Comparison of ENCODE assay signal across 16 cellular contexts in genomic region chr1:35623832-35624231, GRCh38. TPM values are rescaled to one million over a fixed set of nuclear protein-coding genes. Genes with fewer than 3 reads are reported as not detected.
DNase-seq lines count a peak whose midpoint lies in the region; ATAC-seq and TF ChIP-seq lines count a peak whose summit lies in the region.
"Had no signal": no experiment of that assay in that cellular context is flagged by ENCODE, and none has a peak within 500 bp of the region (broad histone marks: within the 10 kb centered on the region; RNA-seq: fewer than 3 reads in every experiment).

No MANE protein-coding gene starts in this region.

- H3K4me2 ChIP-seq in BLaER1 treated with 17β-estradiol and CSF1 and Interleukin-3, amounts not matched to agents 10 nM and 100 nM, result peak overlapping the region in 6 of 11 experiments; percentile 0 to 33 (median 17); a peak in 5 of 22 replicates

- peaks cover 37 to 97% (median 77%) of the 10 kb centered on the region in 11 experiments; a peak in 21 of 22 replicates for H4K20me1 ChIP-seq in BLaER1 treated with 17β-estradiol and CSF1 and Interleukin-3, amounts not matched to agents 10 nM and 100 nM

- H3K9me3 Mint-ChIP-seq in WTC11, result no peaks in the 10 kb centered on the region
- H3K9me3 Mint-ChIP-seq in stimulated activated memory B cell treated with anti-CD40 and anti-IgM and Interleukin-4, amounts not matched to agents 10 μg/mL and 1 μg/mL and 100 μg/mL, for 72 hours, result no peaks in the 10 kb centered on the region
- H3K9me3 Mint-ChIP-seq: CD4-positive, alpha-beta memory T cell had no signal

- CTCF ChIA-PET in HEK293 (lab: Yijun Ruan, JAX) (interaction anchor here (0.9 kb wide), 1 partner anchor 172 kb away, joined by 3 read pairs; no protein-coding TSS in a partner anchor), WTC11 (lab: Charles Lee) (interaction anchor here (1.5 to 2.2 kb wide), 4 partner anchors 59 to 145 kb away, joined by 5 to 9 read pairs (median 7); partner anchors contain the start of gene CLSPN)

- POLR2A ChIA-PET in HEK293 (lab: Yijun Ruan, JAX), result interaction anchor here (0.6 kb wide), 1 partner anchor 34 kb away, joined by 3 read pairs; no protein-coding TSS in a partner anchor
- POLR2A ChIA-PET in WTC11 (lab: Charles Lee), result interaction anchor here (1.2 kb wide), 1 partner anchor 79 kb away, joined by 3 read pairs; no protein-coding TSS in a partner anchor

- DNase-seq in WTC11 (ENCODE audit: low spot score), result no peak
- DNase-seq in stimulated activated CD4-positive, alpha-beta T cell treated with anti-CD3 and anti-CD28 coated beads, Interleukin-4, amount 100 ng/mL, for 24 hours, result no peak
- DNase-seq: C1 segment of cervical spinal cord; Calu3; CD4-positive, alpha-beta memory T cell; COR-L47; DMS79 treated with DMSO at 0.1 percent for 48 hours; GF-D8; H7 had no signal

- H3K9ac ChIP-seq in BLaER1 treated with 17β-estradiol and CSF1 and Interleukin-3, amounts not matched to agents 10 nM and 100 nM, result 0 out of 22 replicates have a peak overlapping the region, but pooled peaks of 1 of the 11 experiments have one; percentile 16

- peaks cover 76 to 99% (median 95%) of the 10 kb centered on the region in 11 experiments for H3K36me3 ChIP-seq in BLaER1 treated with 17β-estradiol and CSF1 and Interleukin-3, amounts not matched to agents 10 nM and 100 nM
- peaks cover 7 to 73% of the 10 kb centered on the region in 2 experiments; a peak in 2 of 3 replicates for H3K36me3 ChIP-seq in HEK293 (ENCODE audit: control insufficient read depth in 2 of 2, insufficient read depth in 1 of 2, low read length in 2 of 2)

- no peaks in the 10 kb centered on the region for H3K9me3 ChIP-seq in BLaER1 treated with 17β-estradiol and CSF1 and Interleukin-3, amounts not matched to agents 10 nM and 100 nM (replicated peaks in 1 of 11)
- H3K9me3 ChIP-seq in HEK293 (ENCODE audit: control insufficient read depth, insufficient read depth, low read depth, low read length), result no peaks in the 10 kb centered on the region

- no peaks in the 10 kb centered on the region for H3K27me3 ChIP-seq in BLaER1 treated with 17β-estradiol and CSF1 and Interleukin-3, amounts not matched to agents 10 nM and 100 nM

- H3K27me3 Mint-ChIP-seq in WTC11 (ENCODE audit: low read depth), result no peaks in the 10 kb centered on the region
- H3K27me3 Mint-ChIP-seq in stimulated activated memory B cell treated with anti-CD40 and anti-IgM and Interleukin-4, amounts not matched to agents 10 μg/mL and 1 μg/mL and 100 μg/mL, for 72 hours, result no peaks in the 10 kb centered on the region
- H3K27me3 Mint-ChIP-seq: B cell; CD4-positive, alpha-beta memory T cell had no signal

- H3K4me3 Mint-ChIP-seq in WTC11, result no peak overlapping the region
- H3K4me3 Mint-ChIP-seq in stimulated activated memory B cell treated with anti-CD40 and anti-IgM and Interleukin-4, amounts not matched to agents 10 μg/mL and 1 μg/mL and 100 μg/mL, for 72 hours, result no peak overlapping the region
- H3K4me3 Mint-ChIP-seq: B cell; CD4-positive, alpha-beta memory T cell had no signal

- H3K27ac ChIP-seq in BLaER1 treated with 17β-estradiol and CSF1 and Interleukin-3, amounts not matched to agents 10 nM and 100 nM, result no peak overlapping the region
- H3K27ac ChIP-seq in HEK293 (ENCODE audit: extremely low read depth, low read depth, low read length), result no peak overlapping the region

- peaks cover 0 to 12% (median 9%) of the 10 kb centered on the region in 10 experiments; a peak in 15 of 20 replicates for H3K4me1 ChIP-seq in BLaER1 treated with 17β-estradiol and CSF1 and Interleukin-3, amounts not matched to agents 10 nM and 100 nM
- no peaks in the 10 kb centered on the region for H3K4me1 ChIP-seq in HEK293 (ENCODE audit: control insufficient read depth, insufficient read depth, low read length)

- H3K36me3 Mint-ChIP-seq in WTC11, result peaks cover 28% of the 10 kb centered on the region
- peaks cover 18% of the 10 kb centered on the region for H3K36me3 Mint-ChIP-seq in stimulated activated memory B cell treated with anti-CD40 and anti-IgM and Interleukin-4, amounts not matched to agents 10 μg/mL and 1 μg/mL and 100 μg/mL, for 72 hours

- ATAC-seq in WTC11 (no peak), GM18909 (IDR thresholded peaks at IDR 0.05; ENCODE audit: poor library complexity, unreplicated experiment) (no peak)
- ATAC-seq in stimulated activated memory B cell treated with anti-CD40 and anti-IgM and Interleukin-4, amounts not matched to agents 10 μg/mL and 1 μg/mL and 100 μg/mL, for 72 hours, result no peak

- TF ChIP-seq CTCF in HEK293 (tag by site-specific recombination; IDR thresholded peaks at IDR 0.05), result no peak
- TF ChIP-seq CTCF in WTC11 (IDR thresholded peaks at IDR 0.05), result no peak

- peaks cover 29% of the 10 kb centered on the region for H3K4me1 Mint-ChIP-seq in WTC11
- H3K4me1 Mint-ChIP-seq in stimulated activated memory B cell treated with anti-CD40 and anti-IgM and Interleukin-4, amounts not matched to agents 10 μg/mL and 1 μg/mL and 100 μg/mL, for 72 hours, result no peaks in the 10 kb centered on the region

- peak overlapping the region; percentile 84 for H3K27ac Mint-ChIP-seq in WTC11
- no peak overlapping the region for H3K27ac Mint-ChIP-seq in stimulated activated memory B cell treated with anti-CD40 and anti-IgM and Interleukin-4, amounts not matched to agents 10 μg/mL and 1 μg/mL and 100 μg/mL, for 72 hours
- H3K27ac Mint-ChIP-seq: B cell; CD4-positive, alpha-beta memory T cell had no signal

- H3K4me3 ChIP-seq in BLaER1 treated with 17β-estradiol and CSF1 and Interleukin-3, amounts not matched to agents 10 nM and 100 nM, result no peak overlapping the region
- H3K4me3 ChIP-seq in HEK293 (ENCODE audit: low read depth, low read length), result no peak overlapping the region

TF ChIP-seq in HEK293, 187 proteins besides CTCF, POLR2A, EP300 and RAD21:
- TF ChIP-seq ZBTB1 (tag by site-specific recombination; IDR thresholded peaks at IDR 0.05) (no peak), ZNF426 (tag by site-specific recombination; IDR thresholded peaks at IDR 0.05) (no peak), ZNF248 (tag by site-specific recombination; IDR thresholded peaks at IDR 0.05) (no peak), SCRT1 (tag by site-specific recombination; IDR thresholded peaks at IDR 0.05; ENCODE audit: borderline replicate concordance) (peak; percentile 74; the same call in 1 of the 2 replicates), SCRT2 (tag by site-specific recombination; IDR thresholded peaks at IDR 0.05) (peak; percentile 87)
TF ChIP-seq in HEK293: peak in this region for 2.

TF ChIP-seq in WTC11, 78 proteins besides CTCF, POLR2A, EP300 and RAD21 (continues in another document):
- no peak for TF ChIP-seq IRF1 (CRISPR knock-in tag; IDR thresholded peaks at IDR 0.05)
- TF ChIP-seq ESRRA (CRISPR knock-in tag; IDR thresholded peaks at IDR 0.05; ENCODE audit: borderline replicate concordance), result no peak
- TF ChIP-seq, protein P1, sequence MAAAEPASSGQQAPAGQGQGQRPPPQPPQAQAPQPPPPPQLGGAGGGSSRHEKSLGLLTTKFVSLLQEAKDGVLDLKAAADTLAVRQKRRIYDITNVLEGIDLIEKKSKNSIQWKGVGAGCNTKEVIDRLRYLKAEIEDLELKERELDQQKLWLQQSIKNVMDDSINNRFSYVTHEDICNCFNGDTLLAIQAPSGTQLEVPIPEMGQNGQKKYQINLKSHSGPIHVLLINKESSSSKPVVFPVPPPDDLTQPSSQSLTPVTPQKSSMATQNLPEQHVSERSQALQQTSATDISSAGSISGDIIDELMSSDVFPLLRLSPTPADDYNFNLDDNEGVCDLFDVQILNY (CRISPR knock-in tag; IDR thresholded peaks at IDR 0.05), result no peak
- TF ChIP-seq TEAD4 (CRISPR knock-in tag; IDR thresholded peaks at IDR 0.05), result no peak
- TF ChIP-seq, protein P2, sequence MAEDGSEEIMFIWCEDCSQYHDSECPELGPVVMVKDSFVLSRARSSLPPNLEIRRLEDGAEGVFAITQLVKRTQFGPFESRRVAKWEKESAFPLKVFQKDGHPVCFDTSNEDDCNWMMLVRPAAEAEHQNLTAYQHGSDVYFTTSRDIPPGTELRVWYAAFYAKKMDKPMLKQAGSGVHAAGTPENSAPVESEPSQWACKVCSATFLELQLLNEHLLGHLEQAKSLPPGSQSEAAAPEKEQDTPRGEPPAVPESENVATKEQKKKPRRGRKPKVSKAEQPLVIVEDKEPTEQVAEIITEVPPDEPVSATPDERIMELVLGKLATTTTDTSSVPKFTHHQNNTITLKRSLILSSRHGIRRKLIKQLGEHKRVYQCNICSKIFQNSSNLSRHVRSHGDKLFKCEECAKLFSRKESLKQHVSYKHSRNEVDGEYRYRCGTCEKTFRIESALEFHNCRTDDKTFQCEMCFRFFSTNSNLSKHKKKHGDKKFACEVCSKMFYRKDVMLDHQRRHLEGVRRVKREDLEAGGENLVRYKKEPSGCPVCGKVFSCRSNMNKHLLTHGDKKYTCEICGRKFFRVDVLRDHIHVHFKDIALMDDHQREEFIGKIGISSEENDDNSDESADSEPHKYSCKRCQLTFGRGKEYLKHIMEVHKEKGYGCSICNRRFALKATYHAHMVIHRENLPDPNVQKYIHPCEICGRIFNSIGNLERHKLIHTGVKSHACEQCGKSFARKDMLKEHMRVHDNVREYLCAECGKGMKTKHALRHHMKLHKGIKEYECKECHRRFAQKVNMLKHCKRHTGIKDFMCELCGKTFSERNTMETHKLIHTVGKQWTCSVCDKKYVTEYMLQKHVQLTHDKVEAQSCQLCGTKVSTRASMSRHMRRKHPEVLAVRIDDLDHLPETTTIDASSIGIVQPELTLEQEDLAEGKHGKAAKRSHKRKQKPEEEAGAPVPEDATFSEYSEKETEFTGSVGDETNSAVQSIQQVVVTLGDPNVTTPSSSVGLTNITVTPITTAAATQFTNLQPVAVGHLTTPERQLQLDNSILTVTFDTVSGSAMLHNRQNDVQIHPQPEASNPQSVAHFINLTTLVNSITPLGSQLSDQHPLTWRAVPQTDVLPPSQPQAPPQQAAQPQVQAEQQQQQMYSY (CRISPR knock-in tag; IDR thresholded peaks at IDR 0.05), result no peak

RNA-seq across cellular contexts. Expression of gene PSMB2, which starts 17.5 kb away (rescaled TPM):
- total RNA-seq in WTC11 (2021), result 76.7 to 81.7 TPM (median 80.6 TPM) in 3 replicates

RNA-seq across cellular contexts. Expression of gene TFAP2E, which starts 50.7 kb away (rescaled TPM):
- total RNA-seq in WTC11 (2021), result 1.5 to 1.7 TPM (median 1.5 TPM) in 3 replicates
- total RNA-seq: A172, G401 had no signal
